In the genomic region with DNA sequence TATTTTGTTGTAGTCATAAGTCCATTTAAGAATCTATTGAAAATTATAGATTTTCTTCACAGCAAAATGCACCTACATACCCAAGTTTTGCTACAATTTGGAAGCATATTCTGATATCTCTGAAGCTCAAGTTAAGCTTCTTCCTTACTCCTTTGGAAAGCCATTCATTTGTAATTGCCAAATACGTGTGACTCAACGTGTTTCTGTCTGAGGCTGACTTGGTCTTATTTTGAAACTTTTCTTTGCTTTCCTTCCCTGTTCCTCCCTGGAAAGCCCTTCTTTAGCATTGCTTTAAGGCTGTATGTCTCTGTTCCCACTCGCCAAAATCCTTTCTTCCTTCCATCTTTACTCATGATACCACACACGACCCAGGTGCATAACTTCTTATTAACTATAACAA, we compare ENCODE assay signal across 16 cellular contexts.
"Had no signal": no experiment of that assay in that cellular context is flagged by ENCODE, and none has a peak within 500 bp of the region (broad histone marks: within the 10 kb centered on the region; RNA-seq: fewer than 3 reads in every experiment).

No MANE protein-coding gene starts in this region.

- H3K27ac Mint-ChIP-seq: activated CD4-positive, alpha-beta T cell treated with anti-CD3 and anti-CD28 coated beads, Interleukin-2, amount 10 ng/mL, durations not matched to agents 7 days and 5 days; activated naive CD8-positive, alpha-beta T cell treated with anti-CD3 and anti-CD28 coated beads, Interleukin-2, amount 50 U/mL, for 24 hours had no signal

- H3K9me3 ChIP-seq: ascending aorta, breast epithelium, sigmoid colon, thyroid gland had no signal

- H3K27ac ChIP-seq: ascending aorta, breast epithelium, sigmoid colon, thyroid gland had no signal

- H3K4me1 ChIP-seq: ascending aorta, breast epithelium, sigmoid colon, thyroid gland had no signal

- H3K27me3 Mint-ChIP-seq: activated CD4-positive, alpha-beta T cell treated with anti-CD3 and anti-CD28 coated beads, Interleukin-2, amount 10 ng/mL, durations not matched to agents 7 days and 5 days; activated naive CD8-positive, alpha-beta T cell treated with anti-CD3 and anti-CD28 coated beads, Interleukin-2, amount 50 U/mL, for 24 hours had no signal

- ATAC-seq: activated naive CD8-positive, alpha-beta T cell treated with anti-CD3 and anti-CD28 coated beads, Interleukin-2, amount 50 U/mL, for 24 hours had no signal

- H3K4me3 ChIP-seq: ascending aorta, breast epithelium, lung, sigmoid colon, thyroid gland had no signal

- H3K9me3 Mint-ChIP-seq: activated CD4-positive, alpha-beta T cell treated with anti-CD3 and anti-CD28 coated beads, Interleukin-2, amount 10 ng/mL, durations not matched to agents 7 days and 5 days had no signal

- DNase-seq: activated CD4-positive, alpha-beta T cell treated with anti-CD3 and anti-CD28 coated beads, Interleukin-2, amount 10 ng/mL, durations not matched to agents 7 days and 5 days; activated CD4-positive, CD25-positive, alpha-beta regulatory T cell; activated CD8-positive, alpha-beta memory T cell treated with anti-CD3 and anti-CD28 coated beads for 24 hours; activated naive CD4-positive, alpha-beta T cell; activated naive CD8-positive, alpha-beta T cell treated with anti-CD3 and anti-CD28 coated beads, Interleukin-2, amount 50 U/mL, for 24 hours; activated T-cell treated with anti-CD3 and anti-CD28 coated beads for 4 hours; cerebellar nuclear complex; effector CD8-positive, alpha-beta T cell; foreskin melanocyte; midbrain; sigmoid colon; stimulated activated CD4-positive, alpha-beta T cell treated with anti-CD3 and anti-CD28 coated beads, Interleukin-1b, Interleukin-23, amount 100 ng/mL, for 48 hours; thyroid gland had no signal

- H3K36me3 ChIP-seq: ascending aorta, breast epithelium, sigmoid colon, thyroid gland had no signal

- H3K27me3 ChIP-seq: ascending aorta, breast epithelium, sigmoid colon, thyroid gland had no signal

- H3K4me3 Mint-ChIP-seq: activated CD4-positive, alpha-beta T cell treated with anti-CD3 and anti-CD28 coated beads, Interleukin-2, amount 10 ng/mL, durations not matched to agents 7 days and 5 days; activated naive CD8-positive, alpha-beta T cell treated with anti-CD3 and anti-CD28 coated beads, Interleukin-2, amount 50 U/mL, for 24 hours had no signal

- H3K4me1 Mint-ChIP-seq: activated CD4-positive, alpha-beta T cell treated with anti-CD3 and anti-CD28 coated beads, Interleukin-2, amount 10 ng/mL, durations not matched to agents 7 days and 5 days; activated naive CD8-positive, alpha-beta T cell treated with anti-CD3 and anti-CD28 coated beads, Interleukin-2, amount 50 U/mL, for 24 hours had no signal
